In genomic region chr15:77623008-77623877, GRCh38 we compare ENCODE assay signal across 23 cellular contexts. TPM values are rescaled to one million over a fixed set of nuclear protein-coding genes. Genes with fewer than 3 reads are reported as not detected.
DNase-seq lines count a peak whose midpoint lies in the region; ATAC-seq and TF ChIP-seq lines count a peak whose summit lies in the region.
"Had no signal": no experiment of that assay in that cellular context is flagged by ENCODE, and none has a peak within 500 bp of the region (broad histone marks: within the 10 kb centered on the region; RNA-seq: fewer than 3 reads in every experiment).

No MANE protein-coding gene starts in this region.

- H3K27ac Mint-ChIP-seq in endothelial cell (ENCODE audit: unreplicated experiment), result no peak overlapping the region
- H3K27ac Mint-ChIP-seq in nephron progenitor cell, result peak overlapping the region; percentile 50
- no peak overlapping the region for H3K27ac Mint-ChIP-seq in activated T-helper 17 cell treated with anti-CD3 and anti-CD28 coated beads, Interleukin-2, amount 50 U/mL, for 72 hours
- no peak overlapping the region for H3K27ac Mint-ChIP-seq in immature natural killer cell
- H3K27ac Mint-ChIP-seq: activated CD8-positive, alpha-beta T cell treated with anti-CD3 and anti-CD28 coated beads for 36 hours; activated T-cell treated with anti-CD3 and anti-CD28 coated beads, Interleukin-2, amount 50 U/mL, for 24 hours; natural killer cell treated with Interleukin-12 subunit alpha and Interleukin-12 subunit beta and Interleukin-15 and Interleukin-18, amount 100 ng/mL, for 72 hours; T-helper 1 cell treated with Interleukin-12 subunit alpha and Interleukin-12 subunit beta and Interleukin-4 antibody, amounts not matched to agents 30 μg/mL and 1 μg/mL, for 36 hours had no signal

- peaks cover 9 to 44% (median 38%) of the 10 kb centered on the region in 10 experiments; a peak in 19 of 20 replicates for H3K4me1 ChIP-seq in BLaER1 treated with 17β-estradiol and CSF1 and Interleukin-3, amounts not matched to agents 10 nM and 100 nM
- peaks cover 52% of the 10 kb centered on the region for H3K4me1 ChIP-seq in HUES48 (ENCODE audit: control insufficient read depth, insufficient read depth, low read length)
- H3K4me1 ChIP-seq: ascending aorta, psoas muscle had no signal

- peak overlapping the region in 1 of 11 experiments; percentile 38; a peak in 1 of 22 replicates for H3K27ac ChIP-seq in BLaER1 treated with 17β-estradiol and CSF1 and Interleukin-3, amounts not matched to agents 10 nM and 100 nM
- peak overlapping the region; percentile 75 for H3K27ac ChIP-seq in HUES48 (ENCODE audit: low read depth, low read length)
- H3K27ac ChIP-seq: ascending aorta, psoas muscle had no signal

- no peaks in the 10 kb centered on the region for H3K36me3 ChIP-seq in BLaER1 treated with 17β-estradiol and CSF1 and Interleukin-3, amounts not matched to agents 10 nM and 100 nM
- no peaks in the 10 kb centered on the region for H3K36me3 ChIP-seq in HUES48 (ENCODE audit: control insufficient read depth, insufficient read depth, low read length)
- H3K36me3 ChIP-seq: ascending aorta had no signal

- DNase-seq in endothelial cell (ENCODE audit: low spot score) (no peak), nephron progenitor cell (no peak), T-helper 1 cell (no peak), immature natural killer cell (no peak)
- DNase-seq: activated CD8-positive, alpha-beta T cell treated with anti-CD3 and anti-CD28 coated beads for 36 hours; activated T-cell treated with anti-CD3 and anti-CD28 coated beads, Interleukin-2, amount 50 U/mL, for 24 hours; CD8-positive, alpha-beta memory T cell; Kasumi-1; NCI-H1092 treated with DMSO at 0.1 percent for 48 hours; NCI-H510A treated with DMSO at 0.1 percent for 48 hours; psoas muscle; SHP77 treated with DMSO at 0.1 percent for 48 hours; small intestine; stimulated activated CD4-positive, alpha-beta T cell treated with anti-CD3 and anti-CD28 coated beads, Interleukin-4, amount 100 ng/mL, for 24 hours had no signal

- peaks cover 0 to 12% (median 0%) of the 10 kb centered on the region in 11 experiments; a peak in 2 of 22 replicates for H4K20me1 ChIP-seq in BLaER1 treated with 17β-estradiol and CSF1 and Interleukin-3, amounts not matched to agents 10 nM and 100 nM

- H3K4me2 ChIP-seq in BLaER1 treated with 17β-estradiol and CSF1 and Interleukin-3, amounts not matched to agents 10 nM and 100 nM, result peak overlapping the region in 9 of 11 experiments; percentile 26 to 75 (median 61); a peak in 17 of 22 replicates

- H3K4me3 ChIP-seq in BLaER1 treated with 17β-estradiol and CSF1 and Interleukin-3, amounts not matched to agents 10 nM and 100 nM, result no peak overlapping the region
- no peak overlapping the region; the same call in 1 of the 2 replicates for H3K4me3 ChIP-seq in HUES48 (ENCODE audit: low read depth, low read length)
- H3K4me3 ChIP-seq: ascending aorta, psoas muscle had no signal

- ATAC-seq in activated T-helper 17 cell treated with anti-CD3 and anti-CD28 coated beads, Interleukin-2, amount 50 U/mL, for 72 hours (replicated peaks), result no peak
- ATAC-seq: activated CD8-positive, alpha-beta T cell treated with anti-CD3 and anti-CD28 coated beads for 36 hours; natural killer cell treated with Interleukin-12 subunit alpha and Interleukin-12 subunit beta and Interleukin-15 and Interleukin-18, amount 100 ng/mL, for 72 hours; psoas muscle had no signal

- peaks cover 13% of the 10 kb centered on the region for H3K27me3 Mint-ChIP-seq in endothelial cell (ENCODE audit: unreplicated experiment)
- H3K27me3 Mint-ChIP-seq in nephron progenitor cell (ENCODE audit: low read depth, poor library complexity), result peaks cover 10% of the 10 kb centered on the region
- peaks cover 12% of the 10 kb centered on the region for H3K27me3 Mint-ChIP-seq in activated T-helper 17 cell treated with anti-CD3 and anti-CD28 coated beads, Interleukin-2, amount 50 U/mL, for 72 hours
- peaks cover 0 to 4% (median 2%) of the 10 kb centered on the region in 3 donors for H3K27me3 Mint-ChIP-seq in immature natural killer cell (ENCODE audit: low read depth in 3 of 3)

- H3K36me3 Mint-ChIP-seq in endothelial cell (ENCODE audit: low read depth, unreplicated experiment) (peaks cover 3% of the 10 kb centered on the region), nephron progenitor cell (ENCODE audit: low read depth) (peaks cover 5% of the 10 kb centered on the region), immature natural killer cell (no peaks in the 10 kb centered on the region)
- no peaks in the 10 kb centered on the region for H3K36me3 Mint-ChIP-seq in activated T-helper 17 cell treated with anti-CD3 and anti-CD28 coated beads, Interleukin-2, amount 50 U/mL, for 72 hours (ENCODE audit: low read depth)
- H3K36me3 Mint-ChIP-seq: activated naive CD4-positive, alpha-beta T cell treated with anti-CD3 and anti-CD28 coated beads, Interleukin-2, amount 50 U/mL, for 24 hours; CD8-positive, alpha-beta memory T cell; natural killer cell treated with Interleukin-12 subunit alpha and Interleukin-12 subunit beta and Interleukin-15 and Interleukin-18, amount 100 ng/mL, for 72 hours had no signal

- no peaks in the 10 kb centered on the region for H3K9me3 ChIP-seq in BLaER1 treated with 17β-estradiol and CSF1 and Interleukin-3, amounts not matched to agents 10 nM and 100 nM (replicated peaks in 1 of 11)
- H3K9me3 ChIP-seq in HUES48 (ENCODE audit: control insufficient read depth, insufficient read depth, low read length), result no peaks in the 10 kb centered on the region
- H3K9me3 ChIP-seq: ascending aorta, psoas muscle had no signal

- H3K4me1 Mint-ChIP-seq in endothelial cell (ENCODE audit: unreplicated experiment) (peaks cover 16% of the 10 kb centered on the region), nephron progenitor cell (peaks cover 72% of the 10 kb centered on the region), immature natural killer cell (no peaks in the 10 kb centered on the region)
- H3K4me1 Mint-ChIP-seq in activated T-helper 17 cell treated with anti-CD3 and anti-CD28 coated beads, Interleukin-2, amount 50 U/mL, for 72 hours, result no peaks in the 10 kb centered on the region
- H3K4me1 Mint-ChIP-seq: activated naive CD4-positive, alpha-beta T cell treated with anti-CD3 and anti-CD28 coated beads, Interleukin-2, amount 50 U/mL, for 24 hours; CD8-positive, alpha-beta memory T cell had no signal

- peak overlapping the region in 2 of 11 experiments; percentile 22 to 33; a peak in 2 of 22 replicates for H3K9ac ChIP-seq in BLaER1 treated with 17β-estradiol and CSF1 and Interleukin-3, amounts not matched to agents 10 nM and 100 nM
- H3K9ac ChIP-seq in HUES48 (ENCODE audit: low read depth, low read length), result peak overlapping the region; percentile 19; the same call in 1 of the 2 replicates

- TF ChIP-seq CTCF in endothelial cell (IDR thresholded peaks at IDR 0.05; ENCODE audit: unreplicated experiment), result no peak
- TF ChIP-seq CTCF in nephron progenitor cell (IDR thresholded peaks at IDR 0.05), result no peak

- H3K9me3 Mint-ChIP-seq in endothelial cell (ENCODE audit: unreplicated experiment) (no peaks in the 10 kb centered on the region), nephron progenitor cell (no peaks in the 10 kb centered on the region), immature natural killer cell (no peaks in the 10 kb centered on the region)
- no peaks in the 10 kb centered on the region for H3K9me3 Mint-ChIP-seq in activated T-helper 17 cell treated with anti-CD3 and anti-CD28 coated beads, Interleukin-2, amount 50 U/mL, for 72 hours
- H3K9me3 Mint-ChIP-seq: activated CD8-positive, alpha-beta T cell treated with anti-CD3 and anti-CD28 coated beads for 36 hours; activated naive CD4-positive, alpha-beta T cell treated with anti-CD3 and anti-CD28 coated beads, Interleukin-2, amount 50 U/mL, for 24 hours; activated T-cell treated with anti-CD3 and anti-CD28 coated beads, Interleukin-2, amount 50 U/mL, for 24 hours; CD8-positive, alpha-beta memory T cell; natural killer cell treated with Interleukin-12 subunit alpha and Interleukin-12 subunit beta and Interleukin-15 and Interleukin-18, amount 100 ng/mL, for 72 hours; T-helper 1 cell treated with Interleukin-12 subunit alpha and Interleukin-12 subunit beta and Interleukin-4 antibody, amounts not matched to agents 30 μg/mL and 1 μg/mL, for 36 hours had no signal

- peak overlapping the region; percentile 14 for H3K4me3 Mint-ChIP-seq in endothelial cell (ENCODE audit: unreplicated experiment)
- H3K4me3 Mint-ChIP-seq in nephron progenitor cell, result peak overlapping the region; percentile 46
- no peak overlapping the region for H3K4me3 Mint-ChIP-seq in activated T-helper 17 cell treated with anti-CD3 and anti-CD28 coated beads, Interleukin-2, amount 50 U/mL, for 72 hours
- no peak overlapping the region for H3K4me3 Mint-ChIP-seq in immature natural killer cell
- H3K4me3 Mint-ChIP-seq: activated CD8-positive, alpha-beta T cell treated with anti-CD3 and anti-CD28 coated beads for 36 hours; activated naive CD4-positive, alpha-beta T cell treated with anti-CD3 and anti-CD28 coated beads, Interleukin-2, amount 50 U/mL, for 24 hours; activated T-cell treated with anti-CD3 and anti-CD28 coated beads, Interleukin-2, amount 50 U/mL, for 24 hours; natural killer cell treated with Interleukin-12 subunit alpha and Interleukin-12 subunit beta and Interleukin-15 and Interleukin-18, amount 100 ng/mL, for 72 hours; T-helper 1 cell treated with Interleukin-12 subunit alpha and Interleukin-12 subunit beta and Interleukin-4 antibody, amounts not matched to agents 30 μg/mL and 1 μg/mL, for 36 hours had no signal

- peaks cover 0 to 22% (median 13%) of the 10 kb centered on the region in 11 experiments; a peak in 12 of 22 replicates for H3K27me3 ChIP-seq in BLaER1 treated with 17β-estradiol and CSF1 and Interleukin-3, amounts not matched to agents 10 nM and 100 nM
- H3K27me3 ChIP-seq in HUES48 (ENCODE audit: control insufficient read depth, insufficient read depth, low read length), result no peaks in the 10 kb centered on the region
- H3K27me3 ChIP-seq: ascending aorta had no signal

RNA-seq across cellular contexts. Expression of gene LINGO1, which starts 9.5 kb away (rescaled TPM):
- 18.8 TPM for total RNA-seq in endothelial cell (ENCODE audit: unreplicated experiment)
- not detected for total RNA-seq in activated T-helper 17 cell treated with anti-CD3 and anti-CD28 coated beads, Interleukin-2, amount 50 U/mL, for 72 hours
- polyA plus RNA-seq in immature natural killer cell, result not detected
- total RNA-seq: activated CD8-positive, alpha-beta T cell treated with anti-CD3 and anti-CD28 coated beads for 36 hours; CD8-positive, alpha-beta memory T cell; fibroblast of lung; natural killer cell treated with Interleukin-12 subunit alpha and Interleukin-12 subunit beta and Interleukin-15 and Interleukin-18, amount 100 ng/mL, for 72 hours had no signal
- polyA plus RNA-seq: CD8-positive, alpha-beta memory T cell; keratinocyte had no signal

Comparison
In these comparisons a context has a peak if more than half of its experiments do, and no peak if none do; other contexts are left out.
1. H3K4me3 Mint-ChIP-seq: peak in endothelial cell (single experiment) and nephron progenitor cell (single experiment); none in activated T-helper 17 cell treated with anti-CD3 and anti-CD28 coated beads, Interleukin-2, amount 50 U/mL, for 72 hours (single experiment) and immature natural killer cell (0 of 5).
2. RNA of gene LINGO1, which starts 9.5 kb away (total RNA-seq): 18.8 TPM in endothelial cell (single experiment); not detected in activated T-helper 17 cell treated with anti-CD3 and anti-CD28 coated beads, Interleukin-2, amount 50 U/mL, for 72 hours; every median in the first group is over 10 times any median in the second.